ENCODE assay signal across 1 cellular context in the genomic region with DNA sequence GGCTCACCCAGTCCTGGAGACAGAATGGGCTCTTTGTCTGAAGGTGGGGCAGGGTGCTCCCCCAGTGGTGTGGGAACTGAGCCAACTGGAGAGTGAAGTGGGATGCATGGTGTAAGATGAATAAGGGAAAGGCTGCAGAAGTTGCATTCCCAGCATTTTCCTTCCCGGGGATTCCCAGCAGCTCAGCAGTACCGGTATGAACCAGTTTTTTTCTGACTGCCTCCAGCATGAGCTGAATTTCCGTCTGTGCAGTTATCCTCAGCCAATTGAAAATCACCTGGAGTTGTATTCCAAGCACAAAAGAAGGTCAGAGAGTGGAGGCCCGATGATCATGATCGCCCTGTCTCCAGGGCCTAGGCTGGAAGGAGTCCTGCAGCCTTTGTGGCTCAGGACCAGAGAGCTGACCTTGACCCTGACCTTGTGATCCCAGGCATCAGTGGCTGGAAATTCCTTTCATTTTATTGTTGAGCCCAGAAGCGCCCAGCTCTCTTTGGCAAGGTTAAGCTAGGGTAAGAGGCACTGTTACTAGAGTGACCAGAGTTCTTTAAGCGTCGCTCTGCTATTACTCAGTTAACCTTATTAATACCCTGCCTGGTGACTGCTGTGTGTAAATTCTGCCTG.
TF ChIP-seq lines count a peak whose summit lies in the region.

No MANE protein-coding gene starts in this region.

TF ChIP-seq in HepG2, 621 proteins besides CTCF, POLR2A, EP300 and RAD21 (continued from another document and continues in another):
- TF ChIP-seq, protein P1, sequence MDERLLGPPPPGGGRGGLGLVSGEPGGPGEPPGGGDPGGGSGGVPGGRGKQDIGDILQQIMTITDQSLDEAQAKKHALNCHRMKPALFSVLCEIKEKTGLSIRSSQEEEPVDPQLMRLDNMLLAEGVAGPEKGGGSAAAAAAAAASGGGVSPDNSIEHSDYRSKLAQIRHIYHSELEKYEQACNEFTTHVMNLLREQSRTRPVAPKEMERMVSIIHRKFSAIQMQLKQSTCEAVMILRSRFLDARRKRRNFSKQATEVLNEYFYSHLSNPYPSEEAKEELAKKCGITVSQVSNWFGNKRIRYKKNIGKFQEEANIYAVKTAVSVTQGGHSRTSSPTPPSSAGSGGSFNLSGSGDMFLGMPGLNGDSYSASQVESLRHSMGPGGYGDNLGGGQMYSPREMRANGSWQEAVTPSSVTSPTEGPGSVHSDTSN (CRISPR knock-in tag; IDR thresholded peaks at IDR 0.05): 0 out of 2 replicates have a peak, but pooled peaks have one; percentile 15
- TF ChIP-seq MLX (CRISPR knock-in tag; IDR thresholded peaks at IDR 0.05) (no peak), ZBTB1 (CRISPR knock-in tag; IDR thresholded peaks at IDR 0.05; ENCODE audit: borderline replicate concordance) (no peak), NR0B2 (CRISPR knock-in tag; IDR thresholded peaks at IDR 0.05) (no peak), SAP130 (CRISPR knock-in tag; IDR thresholded peaks at IDR 0.05; ENCODE audit: low read depth) (peak; percentile 38; the same call in 1 of the 2 replicates), ZFX (CRISPR knock-in tag; IDR thresholded peaks at IDR 0.05; ENCODE audit: low read depth) (peak; percentile 61), ZNF839 (CRISPR knock-in tag; IDR thresholded peaks at IDR 0.05; ENCODE audit: borderline replicate concordance) (no peak), ZNF619 (CRISPR knock-in tag; IDR thresholded peaks at IDR 0.05) (no peak), ZNF614 (CRISPR knock-in tag; IDR thresholded peaks at IDR 0.05; ENCODE audit: borderline replicate concordance) (no peak; the same call in 1 of the 2 replicates), DNMT3B (CRISPR knock-in tag; conservative IDR thresholded peaks at IDR 0.05) (no peak), PCBP2 (optimal IDR thresholded peaks at IDR 0.05; ENCODE audit: low read depth, low read length, poor library complexity, severe bottlenecking) (no peak), FLYWCH1 (CRISPR knock-in tag; IDR thresholded peaks at IDR 0.05) (no peak), MEIS1 (CRISPR knock-in tag; IDR thresholded peaks at IDR 0.05; ENCODE audit: borderline replicate concordance) (no peak), FOXK1 (CRISPR knock-in tag; IDR thresholded peaks at IDR 0.05; ENCODE audit: borderline replicate concordance, low read depth) (no peak), ELF1 (CRISPR knock-in tag; IDR thresholded peaks at IDR 0.05) (no peak), ZGPAT (CRISPR knock-in tag; IDR thresholded peaks at IDR 0.05) (no peak; the same call in 1 of the 2 replicates), GLI4 (CRISPR knock-in tag; IDR thresholded peaks at IDR 0.05; ENCODE audit: borderline replicate concordance) (no peak), WIZ (CRISPR knock-in tag; IDR thresholded peaks at IDR 0.05) (no peak), ZFY (CRISPR knock-in tag; IDR thresholded peaks at IDR 0.05) (peak; percentile 39; the same call in 1 of the 2 replicates), ZNF501 (CRISPR knock-in tag; IDR thresholded peaks at IDR 0.05) (0 out of 2 replicates have a peak, but pooled peaks have one; percentile 41), MYNN (CRISPR knock-in tag; IDR thresholded peaks at IDR 0.05; ENCODE audit: low read depth) (no peak), SOX13 (IDR thresholded peaks at IDR 0.05) (no peak), SOX13 (CRISPR knock-in tag; conservative IDR thresholded peaks at IDR 0.05 in 1 of 2, IDR thresholded peaks at IDR 0.05 in 1 of 2) (peak in 1 of 2 experiments; percentile 69; a peak in 2 of 4 replicates), SAFB2 (CRISPR knock-in tag; IDR thresholded peaks at IDR 0.05; ENCODE audit: borderline replicate concordance, low read depth) (no peak), MTA1 (CRISPR knock-in tag; IDR thresholded peaks at IDR 0.05; ENCODE audit: borderline replicate concordance) (no peak), TFE3 (CRISPR knock-in tag; IDR thresholded peaks at IDR 0.05) (0 out of 2 replicates have a peak, but pooled peaks have one; percentile 30), MTERF4 (CRISPR knock-in tag; IDR thresholded peaks at IDR 0.05) (no peak), SKI (IDR thresholded peaks at IDR 0.05; ENCODE audit: partially characterized antibody) (peak; percentile 92), ATAD3A (CRISPR knock-in tag; IDR thresholded peaks at IDR 0.05) (no peak), MEIS2 (CRISPR knock-in tag; IDR thresholded peaks at IDR 0.05) (no peak), SRF (IDR thresholded peaks at IDR 0.05; ENCODE audit: low read depth, low read length) (peak; percentile 29; the same call in 1 of the 2 replicates), MIXL1 (CRISPR knock-in tag; IDR thresholded peaks at IDR 0.05) (peak; percentile 37; the same call in 1 of the 2 replicates), RBFOX2 (IDR thresholded peaks at IDR 0.05; ENCODE audit: low read depth, low read length) (no peak), XRCC5 (optimal IDR thresholded peaks at IDR 0.05; ENCODE audit: low read length) (peak; percentile 18), CCAR2 (optimal IDR thresholded peaks at IDR 0.05; ENCODE audit: low read depth, low read length) (no peak), ZNF572 (CRISPR knock-in tag; IDR thresholded peaks at IDR 0.05) (no peak), ELF4 (CRISPR knock-in tag; IDR thresholded peaks at IDR 0.05; ENCODE audit: borderline replicate concordance) (no peak)
- TF ChIP-seq, protein P2, sequence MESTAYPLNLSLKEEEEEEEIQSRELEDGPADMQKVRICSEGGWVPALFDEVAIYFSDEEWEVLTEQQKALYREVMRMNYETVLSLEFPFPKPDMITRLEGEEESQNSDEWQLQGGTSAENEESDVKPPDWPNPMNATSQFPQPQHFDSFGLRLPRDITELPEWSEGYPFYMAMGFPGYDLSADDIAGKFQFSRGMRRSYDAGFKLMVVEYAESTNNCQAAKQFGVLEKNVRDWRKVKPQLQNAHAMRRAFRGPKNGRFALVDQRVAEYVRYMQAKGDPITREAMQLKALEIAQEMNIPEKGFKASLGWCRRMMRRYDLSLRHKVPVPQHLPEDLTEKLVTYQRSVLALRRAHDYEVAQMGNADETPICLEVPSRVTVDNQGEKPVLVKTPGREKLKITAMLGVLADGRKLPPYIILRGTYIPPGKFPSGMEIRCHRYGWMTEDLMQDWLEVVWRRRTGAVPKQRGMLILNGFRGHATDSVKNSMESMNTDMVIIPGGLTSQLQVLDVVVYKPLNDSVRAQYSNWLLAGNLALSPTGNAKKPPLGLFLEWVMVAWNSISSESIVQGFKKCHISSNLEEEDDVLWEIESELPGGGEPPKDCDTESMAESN (CRISPR knock-in tag; conservative IDR thresholded peaks at IDR 0.05): no peak
- TF ChIP-seq, protein P3, sequence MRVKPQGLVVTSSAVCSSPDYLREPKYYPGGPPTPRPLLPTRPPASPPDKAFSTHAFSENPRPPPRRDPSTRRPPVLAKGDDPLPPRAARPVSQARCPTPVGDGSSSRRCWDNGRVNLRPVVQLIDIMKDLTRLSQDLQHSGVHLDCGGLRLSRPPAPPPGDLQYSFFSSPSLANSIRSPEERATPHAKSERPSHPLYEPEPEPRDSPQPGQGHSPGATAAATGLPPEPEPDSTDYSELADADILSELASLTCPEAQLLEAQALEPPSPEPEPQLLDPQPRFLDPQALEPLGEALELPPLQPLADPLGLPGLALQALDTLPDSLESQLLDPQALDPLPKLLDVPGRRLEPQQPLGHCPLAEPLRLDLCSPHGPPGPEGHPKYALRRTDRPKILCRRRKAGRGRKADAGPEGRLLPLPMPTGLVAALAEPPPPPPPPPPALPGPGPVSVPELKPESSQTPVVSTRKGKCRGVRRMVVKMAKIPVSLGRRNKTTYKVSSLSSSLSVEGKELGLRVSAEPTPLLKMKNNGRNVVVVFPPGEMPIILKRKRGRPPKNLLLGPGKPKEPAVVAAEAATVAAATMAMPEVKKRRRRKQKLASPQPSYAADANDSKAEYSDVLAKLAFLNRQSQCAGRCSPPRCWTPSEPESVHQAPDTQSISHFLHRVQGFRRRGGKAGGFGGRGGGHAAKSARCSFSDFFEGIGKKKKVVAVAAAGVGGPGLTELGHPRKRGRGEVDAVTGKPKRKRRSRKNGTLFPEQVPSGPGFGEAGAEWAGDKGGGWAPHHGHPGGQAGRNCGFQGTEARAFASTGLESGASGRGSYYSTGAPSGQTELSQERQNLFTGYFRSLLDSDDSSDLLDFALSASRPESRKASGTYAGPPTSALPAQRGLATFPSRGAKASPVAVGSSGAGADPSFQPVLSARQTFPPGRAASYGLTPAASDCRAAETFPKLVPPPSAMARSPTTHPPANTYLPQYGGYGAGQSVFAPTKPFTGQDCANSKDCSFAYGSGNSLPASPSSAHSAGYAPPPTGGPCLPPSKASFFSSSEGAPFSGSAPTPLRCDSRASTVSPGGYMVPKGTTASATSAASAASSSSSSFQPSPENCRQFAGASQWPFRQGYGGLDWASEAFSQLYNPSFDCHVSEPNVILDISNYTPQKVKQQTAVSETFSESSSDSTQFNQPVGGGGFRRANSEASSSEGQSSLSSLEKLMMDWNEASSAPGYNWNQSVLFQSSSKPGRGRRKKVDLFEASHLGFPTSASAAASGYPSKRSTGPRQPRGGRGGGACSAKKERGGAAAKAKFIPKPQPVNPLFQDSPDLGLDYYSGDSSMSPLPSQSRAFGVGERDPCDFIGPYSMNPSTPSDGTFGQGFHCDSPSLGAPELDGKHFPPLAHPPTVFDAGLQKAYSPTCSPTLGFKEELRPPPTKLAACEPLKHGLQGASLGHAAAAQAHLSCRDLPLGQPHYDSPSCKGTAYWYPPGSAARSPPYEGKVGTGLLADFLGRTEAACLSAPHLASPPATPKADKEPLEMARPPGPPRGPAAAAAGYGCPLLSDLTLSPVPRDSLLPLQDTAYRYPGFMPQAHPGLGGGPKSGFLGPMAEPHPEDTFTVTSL (CRISPR knock-in tag; IDR thresholded peaks at IDR 0.05; ENCODE audit: borderline replicate concordance): no peak
- TF ChIP-seq, protein P4, sequence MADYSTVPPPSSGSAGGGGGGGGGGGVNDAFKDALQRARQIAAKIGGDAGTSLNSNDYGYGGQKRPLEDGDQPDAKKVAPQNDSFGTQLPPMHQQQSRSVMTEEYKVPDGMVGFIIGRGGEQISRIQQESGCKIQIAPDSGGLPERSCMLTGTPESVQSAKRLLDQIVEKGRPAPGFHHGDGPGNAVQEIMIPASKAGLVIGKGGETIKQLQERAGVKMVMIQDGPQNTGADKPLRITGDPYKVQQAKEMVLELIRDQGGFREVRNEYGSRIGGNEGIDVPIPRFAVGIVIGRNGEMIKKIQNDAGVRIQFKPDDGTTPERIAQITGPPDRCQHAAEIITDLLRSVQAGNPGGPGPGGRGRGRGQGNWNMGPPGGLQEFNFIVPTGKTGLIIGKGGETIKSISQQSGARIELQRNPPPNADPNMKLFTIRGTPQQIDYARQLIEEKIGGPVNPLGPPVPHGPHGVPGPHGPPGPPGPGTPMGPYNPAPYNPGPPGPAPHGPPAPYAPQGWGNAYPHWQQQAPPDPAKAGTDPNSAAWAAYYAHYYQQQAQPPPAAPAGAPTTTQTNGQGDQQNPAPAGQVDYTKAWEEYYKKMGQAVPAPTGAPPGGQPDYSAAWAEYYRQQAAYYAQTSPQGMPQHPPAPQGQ (CRISPR knock-in tag; IDR thresholded peaks at IDR 0.05; ENCODE audit: borderline replicate concordance): no peak
- TF ChIP-seq, protein P5, sequence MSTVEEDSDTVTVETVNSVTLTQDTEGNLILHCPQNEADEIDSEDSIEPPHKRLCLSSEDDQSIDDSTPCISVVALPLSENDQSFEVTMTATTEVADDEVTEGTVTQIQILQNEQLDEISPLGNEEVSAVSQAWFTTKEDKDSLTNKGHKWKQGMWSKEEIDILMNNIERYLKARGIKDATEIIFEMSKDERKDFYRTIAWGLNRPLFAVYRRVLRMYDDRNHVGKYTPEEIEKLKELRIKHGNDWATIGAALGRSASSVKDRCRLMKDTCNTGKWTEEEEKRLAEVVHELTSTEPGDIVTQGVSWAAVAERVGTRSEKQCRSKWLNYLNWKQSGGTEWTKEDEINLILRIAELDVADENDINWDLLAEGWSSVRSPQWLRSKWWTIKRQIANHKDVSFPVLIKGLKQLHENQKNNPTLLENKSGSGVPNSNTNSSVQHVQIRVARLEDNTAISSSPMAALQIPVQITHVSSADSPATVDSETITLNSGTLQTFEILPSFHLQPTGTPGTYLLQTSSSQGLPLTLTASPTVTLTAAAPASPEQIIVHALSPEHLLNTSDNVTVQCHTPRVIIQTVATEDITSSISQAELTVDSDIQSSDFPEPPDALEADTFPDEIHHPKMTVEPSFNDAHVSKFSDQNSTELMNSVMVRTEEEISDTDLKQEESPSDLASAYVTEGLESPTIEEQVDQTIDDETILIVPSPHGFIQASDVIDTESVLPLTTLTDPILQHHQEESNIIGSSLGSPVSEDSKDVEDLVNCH (CRISPR knock-in tag; IDR thresholded peaks at IDR 0.05): no peak
